In the genomic region with DNA sequence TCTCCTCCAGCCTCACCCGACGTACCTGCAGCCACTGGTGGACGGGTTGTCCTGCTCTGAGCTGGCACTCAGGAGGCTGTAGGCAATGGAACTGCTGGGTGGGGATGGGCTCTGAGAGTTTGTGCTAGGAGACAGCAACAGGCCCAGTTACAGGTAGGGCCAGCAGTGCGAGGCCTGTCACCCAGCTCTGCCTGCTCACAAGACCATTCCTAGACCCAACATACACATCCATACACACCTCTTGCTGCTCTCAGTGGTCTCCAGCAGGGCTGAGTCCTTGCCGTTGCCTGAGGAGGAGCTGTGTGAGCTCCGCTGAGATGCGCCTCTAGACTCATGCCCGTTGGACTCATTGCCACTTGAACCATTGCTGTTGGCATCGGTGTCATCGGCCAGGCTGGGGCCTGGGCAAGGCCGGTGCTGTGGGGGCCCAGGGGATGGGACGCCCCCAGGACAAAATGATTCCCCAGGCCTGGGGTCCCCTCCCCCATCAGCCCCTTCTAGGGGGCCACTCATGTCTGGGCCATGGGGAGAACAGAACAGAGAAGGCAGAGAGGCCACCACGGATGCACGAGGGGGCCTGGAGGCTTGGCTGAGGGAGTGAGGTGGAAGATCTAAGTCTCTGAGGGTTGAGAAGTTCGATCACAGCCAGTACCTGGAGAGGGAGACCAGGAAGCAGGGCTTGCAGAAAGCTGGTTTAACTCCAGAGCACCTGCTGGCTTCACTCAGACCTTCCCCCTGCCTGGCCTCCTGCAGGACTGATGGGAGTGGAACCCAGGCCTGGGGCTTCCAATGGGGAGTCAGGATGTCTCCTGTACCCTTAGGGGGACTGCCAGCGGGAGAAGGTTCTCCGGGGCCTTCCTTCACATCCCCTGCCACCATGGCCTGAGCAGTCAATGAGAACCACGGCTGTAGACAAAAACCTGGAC, we compare ENCODE assay signal across 7 cellular contexts. TPM values are rescaled to one million over a fixed set of nuclear protein-coding genes. Genes with fewer than 3 reads are reported as not detected.
DNase-seq lines count a peak whose midpoint lies in the region; ATAC-seq and TF ChIP-seq lines count a peak whose summit lies in the region.
"Had no signal": no experiment of that assay in that cellular context is flagged by ENCODE, and none has a peak within 500 bp of the region (broad histone marks: within the 10 kb centered on the region; RNA-seq: fewer than 3 reads in every experiment).

No MANE protein-coding gene starts in this region.

- H3K36me3 Mint-ChIP-seq in T-cell (peaks cover 28% of the 10 kb centered on the region), mesothelial cell of epicardium (peaks cover 23% of the 10 kb centered on the region)

- CTCF ChIA-PET in T-cell (lab: Charles Lee), result interaction anchor here in 1 of 2 donors (0.6 to 1.5 kb wide), 4 partner anchors 9 to 707 kb away, joined by 3 to 5 read pairs (median 4); no protein-coding TSS in a partner anchor

- H3K9ac ChIP-seq in DND-41 (ENCODE audit: low read depth, low read length), result peak overlapping the region; percentile 43; the same call in 1 of the 2 replicates

- H3K27me3 ChIP-seq in DND-41 (ENCODE audit: insufficient read depth, low read length, poor library complexity), result no peaks in the 10 kb centered on the region

- H2AFZ ChIP-seq in DND-41 (ENCODE audit: low read depth, low read length), result no peak overlapping the region

- no peak for DNase-seq in DND-41
- peak in 1 of 34 experiments; percentile 6 for DNase-seq in T-cell
- no peak for DNase-seq in mesothelial cell of epicardium (ENCODE audit: low spot score in 2 of 2, unreplicated experiment in 2 of 2)
- DNase-seq in NCI-H2171 treated with DMSO at 0.1 percent for 48 hours (lab: John Stamatoyannopoulos, UW), result no peak
- DNase-seq in medulla oblongata (ENCODE audit: extremely low spot score), result no peak

- peak overlapping the region; percentile 43 for H3K27ac ChIP-seq in DND-41 (ENCODE audit: low read length)

- H3K9me3 ChIP-seq in DND-41 (ENCODE audit: insufficient read depth, low read length, severe bottlenecking), result no peaks in the 10 kb centered on the region

- peaks cover 17% of the 10 kb centered on the region for H3K79me2 ChIP-seq in DND-41 (ENCODE audit: insufficient read depth, low read length)

- H3K27me3 Mint-ChIP-seq in T-cell, result no peaks in the 10 kb centered on the region
- no peaks in the 10 kb centered on the region for H3K27me3 Mint-ChIP-seq in mesothelial cell of epicardium (ENCODE audit: low read depth)
- H3K27me3 Mint-ChIP-seq: effector memory CD8-positive, alpha-beta T cell had no signal

- H4K20me1 ChIP-seq in DND-41 (ENCODE audit: insufficient read depth, low read length), result peaks cover 22% of the 10 kb centered on the region

- peak overlapping the region in 1 of 2 experiments; percentile 76; a peak in 2 of 4 replicates for H3K4me3 ChIP-seq in DND-41 (ENCODE audit: low read depth in 1 of 2, low read length in 2 of 2)

- H3K36me3 ChIP-seq in DND-41 (ENCODE audit: insufficient read depth, low read length), result peaks cover 49% of the 10 kb centered on the region

- H3K9me3 Mint-ChIP-seq in T-cell (no peaks in the 10 kb centered on the region), mesothelial cell of epicardium (no peaks in the 10 kb centered on the region)
- H3K9me3 Mint-ChIP-seq: effector memory CD8-positive, alpha-beta T cell had no signal

- H3K4me3 Mint-ChIP-seq in T-cell (peak overlapping the region in 2 of 3 donors; percentile 37 to 84), mesothelial cell of epicardium (peak overlapping the region; percentile 91)
- H3K4me3 Mint-ChIP-seq: effector memory CD8-positive, alpha-beta T cell had no signal

- H3K4me2 ChIP-seq in DND-41 (ENCODE audit: insufficient read depth, low read length), result peak overlapping the region; percentile 93

- ATAC-seq in DND-41 (ENCODE audit: insufficient read depth, low read depth), result no peak
- peak in 1 of 4 experiments; percentile 1 for ATAC-seq in T-cell (replicated peaks in 1 of 4)
- no peak for ATAC-seq in HG03045 (IDR thresholded peaks at IDR 0.05; ENCODE audit: unreplicated experiment)

- H3K4me1 ChIP-seq in DND-41 (ENCODE audit: insufficient read depth, low read length), result peaks cover 45% of the 10 kb centered on the region

- POLR2A ChIA-PET in T-cell (lab: Charles Lee), result interaction anchor here (0.5 to 2.4 kb wide), 14 partner anchors 7 to 841 kb away, joined by 3 to 19 read pairs (median 4); a partner anchor contains a TSS

- H3K27ac Mint-ChIP-seq in T-cell (peak overlapping the region; percentile 31 to 55), mesothelial cell of epicardium (no peak overlapping the region)
- H3K27ac Mint-ChIP-seq: effector memory CD8-positive, alpha-beta T cell had no signal

- H3K4me1 Mint-ChIP-seq in T-cell (peaks cover 40 to 61% (median 48%) of the 10 kb centered on the region in 3 donors), mesothelial cell of epicardium (peaks cover 23% of the 10 kb centered on the region)

- no peak for TF ChIP-seq CTCF in DND-41 (IDR thresholded peaks at IDR 0.05; ENCODE audit: borderline replicate concordance, extremely low read depth, low read length, poor library complexity, severe bottlenecking)
- no peak for TF ChIP-seq CTCF in mesothelial cell of epicardium (IDR thresholded peaks at IDR 0.05; ENCODE audit: unreplicated experiment)

RNA-seq across cellular contexts. Expression of a gene that starts 1.7 kb away (rescaled TPM):
- total RNA-seq in T-cell (1,000 to 10,000 TPM in 2 of 5 donors, 10 to 100 TPM in 3; 62.6 to 1,675 (median 82.4) TPM), mesothelial cell of epicardium (55.2 to 70.2 TPM (median 58.0 TPM) in 3 replicates)

RNA-seq across cellular contexts. Expression of a gene that starts 12.3 kb away (rescaled TPM):
- total RNA-seq in T-cell (100 to 1,000 TPM; 160 to 243 (median 186) TPM), mesothelial cell of epicardium (51.3 to 55.3 TPM (median 54.8 TPM) in 3 replicates)

RNA-seq across cellular contexts. Expression of a gene that starts 25.7 kb away (rescaled TPM):
- 10 to 100 TPM; 23.4 to 28.9 (median 25.0) TPM for total RNA-seq in T-cell
- 22.0 to 23.2 TPM (median 22.6 TPM) in 3 replicates for total RNA-seq in mesothelial cell of epicardium

RNA-seq across cellular contexts. Expression of a gene that starts 26.6 kb away (rescaled TPM):
- total RNA-seq in T-cell, result 1 to 10 TPM in 1 of 5 donors, under 1 TPM in 2, not detected in 2; 0.16 to 1.6 (median 0.23) TPM
- total RNA-seq in mesothelial cell of epicardium, result 0.45 to 0.75 TPM (median 0.66 TPM) in 3 replicates

RNA-seq across cellular contexts. Expression of a gene that starts 32.1 kb away (rescaled TPM):
- total RNA-seq in T-cell, result 1 to 10 TPM in 1 of 5 donors, under 1 TPM in 3, not detected in 1; 0.13 to 1.2 (median 0.19) TPM
- 0.09 to 0.13 TPM in 2 of 3 replicates, not detected in the other for total RNA-seq in mesothelial cell of epicardium
